1 cellular context compared by ENCODE assay signal in the genomic region with DNA sequence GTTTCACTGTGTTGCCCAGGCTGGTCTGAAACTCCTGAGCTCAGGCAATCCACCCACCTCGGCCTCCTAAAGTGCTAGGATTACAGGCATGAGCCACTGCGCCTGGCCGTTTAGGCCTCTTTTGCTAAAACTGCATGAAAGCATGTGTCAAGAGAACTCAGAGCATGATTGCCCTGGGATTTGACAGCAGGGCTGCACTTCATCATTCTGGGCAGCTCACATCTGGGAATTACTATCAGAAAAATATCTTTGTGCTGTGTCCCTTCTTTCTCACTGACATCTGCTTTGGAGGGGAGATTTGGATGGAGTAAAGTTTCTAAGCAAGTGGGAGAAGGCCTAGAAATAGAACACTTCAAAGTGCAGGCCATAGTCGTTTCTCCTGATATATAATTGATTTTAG.
TF ChIP-seq lines count a peak whose summit lies in the region.

No MANE protein-coding gene starts in this region.

TF ChIP-seq in SK-N-SH treated with all-trans-retinoic acid at 6 μM for 48 hours, 23 proteins besides CTCF, POLR2A, EP300 and RAD21 (continued from another document):
- TF ChIP-seq, protein P1, sequence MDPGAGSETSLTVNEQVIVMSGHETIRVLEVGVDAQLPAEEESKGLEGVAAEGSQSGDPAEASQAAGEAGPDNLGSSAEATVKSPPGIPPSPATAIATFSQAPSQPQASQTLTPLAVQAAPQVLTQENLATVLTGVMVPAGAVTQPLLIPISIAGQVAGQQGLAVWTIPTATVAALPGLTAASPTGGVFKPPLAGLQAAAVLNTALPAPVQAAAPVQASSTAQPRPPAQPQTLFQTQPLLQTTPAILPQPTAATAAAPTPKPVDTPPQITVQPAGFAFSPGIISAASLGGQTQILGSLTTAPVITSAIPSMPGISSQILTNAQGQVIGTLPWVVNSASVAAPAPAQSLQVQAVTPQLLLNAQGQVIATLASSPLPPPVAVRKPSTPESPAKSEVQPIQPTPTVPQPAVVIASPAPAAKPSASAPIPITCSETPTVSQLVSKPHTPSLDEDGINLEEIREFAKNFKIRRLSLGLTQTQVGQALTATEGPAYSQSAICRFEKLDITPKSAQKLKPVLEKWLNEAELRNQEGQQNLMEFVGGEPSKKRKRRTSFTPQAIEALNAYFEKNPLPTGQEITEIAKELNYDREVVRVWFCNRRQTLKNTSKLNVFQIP (CRISPR knock-in tag; IDR thresholded peaks at IDR 0.05; ENCODE audit: borderline replicate concordance, low read depth), result no peak
- TF ChIP-seq CSDC2 (CRISPR knock-in tag; IDR thresholded peaks at IDR 0.05) (no peak), ZNF565 (CRISPR knock-in tag; conservative IDR thresholded peaks at IDR 0.05; ENCODE audit: low read depth) (no peak), ISL1 (CRISPR knock-in tag; IDR thresholded peaks at IDR 0.05) (no peak), SNAI2 (CRISPR knock-in tag; IDR thresholded peaks at IDR 0.05) (no peak), TCF4 (CRISPR knock-in tag; IDR thresholded peaks at IDR 0.05; ENCODE audit: borderline replicate concordance) (peak; percentile 44; the same call in 1 of the 2 replicates)
- TF ChIP-seq, protein P2, sequence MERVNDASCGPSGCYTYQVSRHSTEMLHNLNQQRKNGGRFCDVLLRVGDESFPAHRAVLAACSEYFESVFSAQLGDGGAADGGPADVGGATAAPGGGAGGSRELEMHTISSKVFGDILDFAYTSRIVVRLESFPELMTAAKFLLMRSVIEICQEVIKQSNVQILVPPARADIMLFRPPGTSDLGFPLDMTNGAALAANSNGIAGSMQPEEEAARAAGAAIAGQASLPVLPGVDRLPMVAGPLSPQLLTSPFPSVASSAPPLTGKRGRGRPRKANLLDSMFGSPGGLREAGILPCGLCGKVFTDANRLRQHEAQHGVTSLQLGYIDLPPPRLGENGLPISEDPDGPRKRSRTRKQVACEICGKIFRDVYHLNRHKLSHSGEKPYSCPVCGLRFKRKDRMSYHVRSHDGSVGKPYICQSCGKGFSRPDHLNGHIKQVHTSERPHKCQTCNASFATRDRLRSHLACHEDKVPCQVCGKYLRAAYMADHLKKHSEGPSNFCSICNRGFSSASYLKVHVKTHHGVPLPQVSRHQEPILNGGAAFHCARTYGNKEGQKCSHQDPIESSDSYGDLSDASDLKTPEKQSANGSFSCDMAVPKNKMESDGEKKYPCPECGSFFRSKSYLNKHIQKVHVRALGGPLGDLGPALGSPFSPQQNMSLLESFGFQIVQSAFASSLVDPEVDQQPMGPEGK (CRISPR knock-in tag; IDR thresholded peaks at IDR 0.05; ENCODE audit: borderline replicate concordance), result no peak
- TF ChIP-seq, protein P3, sequence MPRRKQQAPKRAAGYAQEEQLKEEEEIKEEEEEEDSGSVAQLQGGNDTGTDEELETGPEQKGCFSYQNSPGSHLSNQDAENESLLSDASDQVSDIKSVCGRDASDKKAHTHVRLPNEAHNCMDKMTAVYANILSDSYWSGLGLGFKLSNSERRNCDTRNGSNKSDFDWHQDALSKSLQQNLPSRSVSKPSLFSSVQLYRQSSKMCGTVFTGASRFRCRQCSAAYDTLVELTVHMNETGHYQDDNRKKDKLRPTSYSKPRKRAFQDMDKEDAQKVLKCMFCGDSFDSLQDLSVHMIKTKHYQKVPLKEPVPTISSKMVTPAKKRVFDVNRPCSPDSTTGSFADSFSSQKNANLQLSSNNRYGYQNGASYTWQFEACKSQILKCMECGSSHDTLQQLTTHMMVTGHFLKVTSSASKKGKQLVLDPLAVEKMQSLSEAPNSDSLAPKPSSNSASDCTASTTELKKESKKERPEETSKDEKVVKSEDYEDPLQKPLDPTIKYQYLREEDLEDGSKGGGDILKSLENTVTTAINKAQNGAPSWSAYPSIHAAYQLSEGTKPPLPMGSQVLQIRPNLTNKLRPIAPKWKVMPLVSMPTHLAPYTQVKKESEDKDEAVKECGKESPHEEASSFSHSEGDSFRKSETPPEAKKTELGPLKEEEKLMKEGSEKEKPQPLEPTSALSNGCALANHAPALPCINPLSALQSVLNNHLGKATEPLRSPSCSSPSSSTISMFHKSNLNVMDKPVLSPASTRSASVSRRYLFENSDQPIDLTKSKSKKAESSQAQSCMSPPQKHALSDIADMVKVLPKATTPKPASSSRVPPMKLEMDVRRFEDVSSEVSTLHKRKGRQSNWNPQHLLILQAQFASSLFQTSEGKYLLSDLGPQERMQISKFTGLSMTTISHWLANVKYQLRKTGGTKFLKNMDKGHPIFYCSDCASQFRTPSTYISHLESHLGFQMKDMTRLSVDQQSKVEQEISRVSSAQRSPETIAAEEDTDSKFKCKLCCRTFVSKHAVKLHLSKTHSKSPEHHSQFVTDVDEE (CRISPR knock-in tag; IDR thresholded peaks at IDR 0.05), result 0 out of 2 replicates have a peak, but pooled peaks have one; percentile 38
TF ChIP-seq in SK-N-SH treated with all-trans-retinoic acid at 6 μM for 48 hours: peak in this region for 2.
